In the genomic region with DNA sequence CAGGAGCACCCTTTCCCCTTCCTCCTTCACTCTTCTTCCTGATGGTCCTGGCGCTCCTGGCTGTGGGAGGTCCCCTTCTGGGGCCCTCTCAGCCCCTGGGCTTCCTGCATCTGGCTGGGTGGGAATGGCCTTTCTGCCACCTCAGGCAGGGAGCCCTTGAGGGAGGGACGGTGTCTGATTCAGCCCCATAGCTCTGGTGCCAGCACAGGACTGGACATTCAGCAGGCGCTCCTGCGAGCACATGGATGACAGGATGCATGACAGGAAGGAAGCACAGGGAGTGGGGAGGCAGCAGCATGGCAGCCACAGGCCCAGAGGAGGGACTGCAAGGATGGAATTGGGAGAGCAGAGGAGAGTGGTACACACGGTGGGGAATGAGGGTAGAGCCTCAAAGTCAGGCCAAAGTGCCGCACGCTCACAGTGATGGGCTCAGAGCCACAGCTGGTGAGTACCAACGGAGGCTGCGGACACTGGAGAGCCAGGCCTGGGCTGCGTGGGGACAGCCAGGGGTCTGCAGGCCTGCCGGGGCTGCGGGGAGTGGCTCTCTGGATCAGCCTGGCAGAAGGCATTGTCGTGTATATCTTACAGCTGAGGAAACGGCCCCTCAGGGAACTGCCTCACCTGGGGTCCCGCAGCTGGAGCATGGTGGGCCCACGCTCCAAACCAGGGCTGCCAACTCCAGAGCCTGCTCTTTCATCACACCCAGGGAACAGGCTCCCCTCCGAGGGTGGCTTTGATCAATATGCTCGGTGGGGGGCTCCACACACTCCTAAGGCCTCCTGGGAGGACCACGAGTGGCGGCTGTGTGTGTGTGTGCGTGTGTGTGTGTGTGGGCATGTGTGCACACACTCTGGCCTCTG, we compare ENCODE assay signal across 21 cellular contexts. TPM values are rescaled to one million over a fixed set of nuclear protein-coding genes. Genes with fewer than 3 reads are reported as not detected.
DNase-seq lines count a peak whose midpoint lies in the region; ATAC-seq and TF ChIP-seq lines count a peak whose summit lies in the region.
"Had no signal": no experiment of that assay in that cellular context is flagged by ENCODE, and none has a peak within 500 bp of the region (broad histone marks: within the 10 kb centered on the region; RNA-seq: fewer than 3 reads in every experiment).

No MANE protein-coding gene starts in this region.

- H2BK5ac ChIP-seq in trophoblast cell (ENCODE audit: low read depth, low read length, poor library complexity) = peak overlapping the region; percentile 54

- no peak overlapping the region for H3K4ac ChIP-seq in trophoblast cell (ENCODE audit: low read depth, low read length)

- CTCF ChIA-PET in Calu3 (lab: Charles Lee) (interaction anchor here (1.8 kb wide), 1 partner anchor 8 kb away, joined by 4 read pairs; no protein-coding TSS in a partner anchor), Panc1 (lab: Charles Lee) (no interaction called here)
- CTCF ChIA-PET in CD8-positive, alpha-beta T cell (lab: Charles Lee) = no interaction called here

- no peak for DNase-seq in Calu3
- no peak for DNase-seq in Panc1 (ENCODE audit: low read depth, low spot score)
- peak; percentile 25 for DNase-seq in endothelial cell (ENCODE audit: low spot score)
- DNase-seq in trophoblast cell = no peak
- no peak for DNase-seq in SKM-1 (lab: John Stamatoyannopoulos, UW; ENCODE audit: unreplicated experiment)
- DNase-seq in activated CD4-positive, CD25-positive, alpha-beta regulatory T cell (lab: John Stamatoyannopoulos, UW) = no peak
- DNase-seq in CD8-positive, alpha-beta T cell = no peak
- DNase-seq: activated effector memory CD4-positive, alpha-beta T cell treated with Interleukin-2 at 50 U/mL for 16 hours; mucosa of descending colon; NCI-H2171 treated with DMSO at 0.1 percent for 48 hours; NCI-H69; nucleus accumbens; OCI-M1; SJCRH30; stimulated activated CD4-positive, alpha-beta T cell treated with anti-CD3 and anti-CD28 coated beads, Interleukin-15, amount 100 ng/mL, for 24 hours had no signal

- H3K4me3 ChIP-seq in Panc1 (ENCODE audit: low read depth in 2 of 2, low read length in 2 of 2) = no peak overlapping the region
- no peak overlapping the region for H3K4me3 ChIP-seq in trophoblast cell (ENCODE audit: low read depth, low read length)
- H3K4me3 ChIP-seq in CD8-positive, alpha-beta T cell (ENCODE audit: low read depth, low read length) = no peak overlapping the region
- H3K4me3 ChIP-seq: adrenal gland, mucosa of descending colon, SJCRH30, thoracic aorta had no signal

- H3K9me3 ChIP-seq in Panc1 (ENCODE audit: control insufficient read depth, insufficient read depth, low read depth, low read length) = no peaks in the 10 kb centered on the region
- H3K9me3 ChIP-seq in trophoblast cell (ENCODE audit: insufficient read depth, low read depth, low read length) = peaks cover 12% of the 10 kb centered on the region
- H3K9me3 ChIP-seq in CD8-positive, alpha-beta T cell (ENCODE audit: low read length) = no peaks in the 10 kb centered on the region
- H3K9me3 ChIP-seq: adrenal gland, mucosa of descending colon, SJCRH30, thoracic aorta had no signal

- H4K91ac ChIP-seq in trophoblast cell (ENCODE audit: low read depth, low read length) = peak overlapping the region; percentile 59

- H3K4me3 Mint-ChIP-seq in Calu3 (ENCODE audit: low read depth, unreplicated experiment) (peak overlapping the region; percentile 27), endothelial cell (ENCODE audit: unreplicated experiment) (no peak overlapping the region)
- H3K4me3 Mint-ChIP-seq in CD8-positive, alpha-beta T cell = no peak overlapping the region
- H3K4me3 Mint-ChIP-seq: T-helper 2 cell treated with Interferon-gamma antibody and Interleukin-4, amounts not matched to agents 5 μg/mL and 100 μg/mL, for 36 hours had no signal

- H3K4me2 ChIP-seq in trophoblast cell (ENCODE audit: low read length) = no peak overlapping the region

- H3K18ac ChIP-seq in trophoblast cell (ENCODE audit: low read length) = peak overlapping the region; percentile 10

- no peak for TF ChIP-seq CTCF in Calu3 (IDR thresholded peaks at IDR 0.05; ENCODE audit: unreplicated experiment)
- TF ChIP-seq CTCF in Panc1 (IDR thresholded peaks at IDR 0.05) = no peak
- no peak for TF ChIP-seq CTCF in endothelial cell (IDR thresholded peaks at IDR 0.05; ENCODE audit: unreplicated experiment)
- no peak for TF ChIP-seq CTCF in CD8-positive, alpha-beta T cell (IDR thresholded peaks at IDR 0.05)

- H3K36me3 ChIP-seq in Panc1 (ENCODE audit: control insufficient read depth, insufficient read depth, low read length) (no peaks in the 10 kb centered on the region), trophoblast cell (ENCODE audit: control insufficient read depth in 1 of 2, insufficient read depth in 2 of 2, low read length in 2 of 2) (peaks cover 1 to 3% of the 10 kb centered on the region in 2 experiments)
- H3K36me3 ChIP-seq in CD8-positive, alpha-beta T cell (ENCODE audit: insufficient read depth, low read length) = no peaks in the 10 kb centered on the region
- H3K36me3 ChIP-seq: adrenal gland, SJCRH30, thoracic aorta had no signal

- no peak overlapping the region for H4K12ac ChIP-seq in trophoblast cell (ENCODE audit: low read depth, low read length)

- ATAC-seq in Panc1 (peak; percentile 26; the same call in 1 of the 2 replicates), HG02623 (IDR thresholded peaks at IDR 0.05; ENCODE audit: unreplicated experiment) (no peak)
- no peak for ATAC-seq in CD8-positive, alpha-beta T cell
- ATAC-seq: left lobe of liver, mucosa of descending colon, right cardiac atrium had no signal

- H3K9me3 Mint-ChIP-seq in Calu3 (ENCODE audit: low read depth, unreplicated experiment) = no peaks in the 10 kb centered on the region
- H3K9me3 Mint-ChIP-seq in endothelial cell (ENCODE audit: unreplicated experiment) = no peaks in the 10 kb centered on the region
- H3K9me3 Mint-ChIP-seq in CD8-positive, alpha-beta T cell = no peaks in the 10 kb centered on the region
- H3K9me3 Mint-ChIP-seq: T-helper 2 cell treated with Interferon-gamma antibody and Interleukin-4, amounts not matched to agents 5 μg/mL and 100 μg/mL, for 36 hours had no signal

- H3K79me1 ChIP-seq in trophoblast cell (ENCODE audit: low read length) = peaks cover 12% of the 10 kb centered on the region

- peaks cover 16% of the 10 kb centered on the region for H3K4me1 Mint-ChIP-seq in Calu3 (ENCODE audit: low read depth, unreplicated experiment)
- peaks cover 7% of the 10 kb centered on the region for H3K4me1 Mint-ChIP-seq in endothelial cell (ENCODE audit: unreplicated experiment)
- H3K4me1 Mint-ChIP-seq in CD8-positive, alpha-beta T cell (ENCODE audit: low read depth) = no peaks in the 10 kb centered on the region

- H3K36me3 Mint-ChIP-seq in Calu3 (ENCODE audit: insufficient read depth, unreplicated experiment) (no peaks in the 10 kb centered on the region), endothelial cell (ENCODE audit: low read depth, unreplicated experiment) (no peaks in the 10 kb centered on the region)
- H3K36me3 Mint-ChIP-seq in CD8-positive, alpha-beta T cell = no peaks in the 10 kb centered on the region

- peaks cover 11% of the 10 kb centered on the region for H3K4me1 ChIP-seq in Panc1 (ENCODE audit: control insufficient read depth, insufficient read depth, low read length)
- peaks cover 21 to 26% of the 10 kb centered on the region in 2 experiments for H3K4me1 ChIP-seq in trophoblast cell (ENCODE audit: control insufficient read depth in 1 of 2, insufficient read depth in 2 of 2, low read length in 2 of 2)
- H3K4me1 ChIP-seq in CD8-positive, alpha-beta T cell (ENCODE audit: insufficient read depth, low read length) = no peaks in the 10 kb centered on the region

- H3K27me3 Mint-ChIP-seq in Calu3 (ENCODE audit: unreplicated experiment) = no peaks in the 10 kb centered on the region
- H3K27me3 Mint-ChIP-seq in endothelial cell (ENCODE audit: unreplicated experiment) = peaks cover 4% of the 10 kb centered on the region
- no peaks in the 10 kb centered on the region for H3K27me3 Mint-ChIP-seq in CD8-positive, alpha-beta T cell (ENCODE audit: low read depth)

- in situ Hi-C loops in Panc1 (cut with HindIII; ENCODE audit: low pct_unique_long_range_greater_than_20kb, low sequenced_read_pairs) = no loop called here

- intact Hi-C loops in Calu3 (cut with micrococcal nuclease; ENCODE audit: unreplicated experiment) (no loop called here), Panc1 (cut with micrococcal nuclease; ENCODE audit: unreplicated experiment) (no loop called here)
- intact Hi-C loops in CD8-positive, alpha-beta T cell (cut with DNase I, micrococcal nuclease) = loop anchor here in 1 of 2 experiments (10.0 kb wide), 1 partner anchor 59 kb away; no protein-coding TSS in a partner anchor

- peak overlapping the region; percentile 3 for H2AK5ac ChIP-seq in trophoblast cell (ENCODE audit: low read length)

- H3K9ac ChIP-seq in trophoblast cell (ENCODE audit: low read length) = no peak overlapping the region

- H3K27me3 ChIP-seq in Panc1 (ENCODE audit: control insufficient read depth, insufficient read depth, low read length) (no peaks in the 10 kb centered on the region), trophoblast cell (ENCODE audit: insufficient read depth, low read length) (no peaks in the 10 kb centered on the region)
- no peaks in the 10 kb centered on the region for H3K27me3 ChIP-seq in CD8-positive, alpha-beta T cell (ENCODE audit: insufficient read depth, low read length)
- H3K27me3 ChIP-seq: adrenal gland, SJCRH30 had no signal

- no peak overlapping the region for H2AFZ ChIP-seq in trophoblast cell (ENCODE audit: insufficient read depth, low read length, poor library complexity)

- no peak overlapping the region for H3K23ac ChIP-seq in trophoblast cell (ENCODE audit: low read length)

- no peaks in the 10 kb centered on the region for H3K79me2 ChIP-seq in trophoblast cell (ENCODE audit: control insufficient read depth, insufficient read depth, low read length, poor library complexity)

- BruUV-seq in Calu3 (replicated peaks; lab: Mats Ljungman, UMichigan) (no TSS peak), Panc1 (replicated peaks; lab: Mats Ljungman, UMichigan) (no TSS peak)

- no peak overlapping the region for H3K27ac ChIP-seq in Panc1 (ENCODE audit: low read length)
- H3K27ac ChIP-seq in trophoblast cell (ENCODE audit: low read depth, low read length) = peak overlapping the region; percentile 62
- no peak overlapping the region for H3K27ac ChIP-seq in CD8-positive, alpha-beta T cell (ENCODE audit: low read depth, low read length)
- H3K27ac ChIP-seq: SJCRH30, thoracic aorta had no signal

- peak overlapping the region; percentile 10 for H4K8ac ChIP-seq in trophoblast cell (ENCODE audit: low read depth, low read length)

- peak overlapping the region; percentile 85 for H3K27ac Mint-ChIP-seq in Calu3 (ENCODE audit: unreplicated experiment)
- no peak overlapping the region for H3K27ac Mint-ChIP-seq in endothelial cell (ENCODE audit: unreplicated experiment)
- H3K27ac Mint-ChIP-seq in CD8-positive, alpha-beta T cell = no peak overlapping the region
- H3K27ac Mint-ChIP-seq: T-helper 2 cell treated with Interferon-gamma antibody and Interleukin-4, amounts not matched to agents 5 μg/mL and 100 μg/mL, for 36 hours had no signal

- no CpG with 5 or more reads among the region's 21 CpGs for WGBS in trophoblast cell (ENCODE audit: extremely low coverage, insufficient coverage, insufficient read length)

- POLR2A ChIA-PET in Panc1 (lab: Charles Lee) = no interaction called here
- POLR2A ChIA-PET in CD8-positive, alpha-beta T cell (lab: Charles Lee) = no interaction called here

- H3K14ac ChIP-seq in trophoblast cell (ENCODE audit: low read length) = peak overlapping the region; percentile 13

- H2BK12ac ChIP-seq in trophoblast cell (ENCODE audit: low read length) = peak overlapping the region; percentile 78

- peak overlapping the region; percentile 37 for H2BK120ac ChIP-seq in trophoblast cell (ENCODE audit: insufficient read depth, low read length, poor library complexity)

RNA-seq across cellular contexts. Expression of a gene that starts 51.3 kb away (rescaled TPM):
- 327 and 433 TPM in 2 replicates for total RNA-seq in Calu3 (2022)
- total RNA-seq in Panc1 (2021; ENCODE audit: unreplicated experiment) = 178 TPM
- 168 TPM for polyA plus RNA-seq in Panc1 (2012; ENCODE audit: insufficient read length)
- 10.0 TPM for total RNA-seq in endothelial cell (ENCODE audit: unreplicated experiment)
- 73.2 and 80.7 TPM in 2 replicates for polyA plus RNA-seq in trophoblast cell (2013)
- total RNA-seq in CD8-positive, alpha-beta T cell = 1 to 10 TPM; 3.7 to 5.0 TPM

Comparison
In these comparisons a context has a peak if more than half of its experiments do, and no peak if none do; other contexts are left out.
1. RNA of a gene that starts 51.3 kb away (total RNA-seq): 327 to 433 TPM in Calu3 and 178 TPM in Panc1 (single experiment); 10.0 TPM in endothelial cell (single experiment) and 3.7 to 5.0 TPM in CD8-positive, alpha-beta T cell; every median in the first group is over 10 times any median in the second.